Comparison of ENCODE assay signal across 7 cellular contexts in the genomic region with DNA sequence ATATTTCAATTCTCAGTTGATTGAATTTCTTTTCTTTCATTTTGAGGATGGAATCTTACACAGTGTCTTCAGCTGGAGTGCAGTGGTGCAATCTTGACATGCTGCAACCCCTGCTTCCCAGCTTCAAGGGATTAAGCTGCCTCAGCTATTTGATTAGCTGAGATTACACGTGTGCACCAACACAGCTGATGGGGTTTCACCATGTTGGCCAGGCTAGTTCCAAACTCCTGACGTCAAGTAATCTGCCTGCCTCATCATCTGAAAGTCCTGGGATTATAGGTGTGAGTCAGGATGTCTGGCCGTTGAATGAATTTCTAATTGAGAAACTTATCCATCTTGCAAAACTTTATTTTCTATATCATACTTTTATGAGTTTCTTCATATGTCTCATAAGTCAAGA. TPM values are rescaled to one million over a fixed set of nuclear protein-coding genes. Genes with fewer than 3 reads are reported as not detected.
"Had no signal": no experiment of that assay in that cellular context is flagged by ENCODE, and none has a peak within 500 bp of the region (broad histone marks: within the 10 kb centered on the region; RNA-seq: fewer than 3 reads in every experiment).

No MANE protein-coding gene starts in this region.

RNA-seq across cellular contexts. Expression of a gene that starts 28.0 kb away (rescaled TPM):
- total RNA-seq: GM23248, GM23338, H1, H4, H7, H9, HFFc6 had no signal
- polyA plus RNA-seq: GM23248, GM23338, H1 had no signal
